ENCODE assay signal across 8 cellular contexts in genomic region chr5:157267025-157267424, GRCh38. TPM values are rescaled to one million over a fixed set of nuclear protein-coding genes. Genes with fewer than 3 reads are reported as not detected.
DNase-seq lines count a peak whose midpoint lies in the region; ATAC-seq, FAIRE-seq and TF ChIP-seq lines count a peak whose summit lies in the region.

No MANE protein-coding gene starts in this region.

- CTCF ChIA-PET in GM10248 (lab: Yijun Ruan, JAX), result interaction anchor here (1.0 to 7.4 kb wide), 7 partner anchors 12 to 61 kb away, joined by 3 to 101 read pairs (median 5); no protein-coding TSS in a partner anchor

- intact Hi-C loops in left ventricle myocardium superior (cut with micrococcal nuclease), result no loop called here

- peak overlapping the region; percentile 100 for H3K27ac Mint-ChIP-seq in T-helper 17 cell

- no peaks in the 10 kb centered on the region for H3K27me3 Mint-ChIP-seq in T-helper 17 cell

- DNase-seq in GM19239 (ENCODE audit: insufficient read length, low spot score) (no peak), T-helper 17 cell (no peak), left ventricle myocardium superior (no peak), retinal pigment epithelial cell (ENCODE audit: low read depth) (no peak), GM10248 (ENCODE audit: extremely low spot score) (no peak), NCI-H2196 treated with DMSO at 0.1 percent for 48 hours (lab: John Stamatoyannopoulos, UW; ENCODE audit: unreplicated experiment) (no peak), midbrain (lab: John Stamatoyannopoulos, UW) (no peak), SIG-M5 treated with dmso at 0.1 percent for 504 hours (lab: John Stamatoyannopoulos, UW; ENCODE audit: unreplicated experiment) (no peak)

- no peak for TF ChIP-seq CTCF in retinal pigment epithelial cell (conservative IDR thresholded peaks at IDR 0.05; ENCODE audit: low read depth, low read length)
- no peak for TF ChIP-seq CTCF in GM10248 (IDR thresholded peaks at IDR 0.05; ENCODE audit: control extremely low read depth, extremely low read depth, low read depth, missing control alignments)

- H3K36me3 Mint-ChIP-seq in T-helper 17 cell (ENCODE audit: low read depth), result peaks cover 2% of the 10 kb centered on the region

- FAIRE-seq in GM19239 (lab: Jason Lieb, UNC), result peak; percentile 64

- ATAC-seq in T-helper 17 cell, result no peak
- peak; percentile 5 for ATAC-seq in left ventricle myocardium superior

- peak overlapping the region; percentile 76 for H3K4me3 ChIP-seq in retinal pigment epithelial cell (ENCODE audit: low read length)

- H3K4me1 Mint-ChIP-seq in T-helper 17 cell, result peaks cover 61% of the 10 kb centered on the region

- no peaks in the 10 kb centered on the region for H3K9me3 ChIP-seq in T-helper 17 cell (ENCODE audit: control insufficient read depth, low read length, poor library complexity, severe bottlenecking)

- H3K4me3 Mint-ChIP-seq in T-helper 17 cell, result peak overlapping the region; percentile 93

- POLR2A ChIA-PET in GM10248 (lab: Yijun Ruan, JAX), result no interaction called here

RNA-seq across cellular contexts. Expression of gene CYFIP2, which starts 1.1 kb away (rescaled TPM):
- total RNA-seq in T-helper 17 cell, result 100 to 1,000 TPM; 363 to 389 TPM
- total RNA-seq in left ventricle myocardium superior, result 33.3 TPM

Comparison
In these comparisons a context has a peak if more than half of its experiments do, and no peak if none do; other contexts are left out.
1. RNA of gene CYFIP2, which starts 1.1 kb away (total RNA-seq): 363 to 389 TPM in T-helper 17 cell; 33.3 TPM in left ventricle myocardium superior (single experiment); every median in the first group is over 10 times any median in the second.